In genomic region chr22:36319595-36320497, GRCh38 we compare ENCODE assay signal across 1 cellular context.
TF ChIP-seq lines count a peak whose summit lies in the region.

No MANE protein-coding gene starts in this region.

TF ChIP-seq in H1, 55 proteins besides CTCF, POLR2A, EP300 and RAD21 (continued from another document):
- no peak for TF ChIP-seq GABPA (IDR thresholded peaks at IDR 0.05; ENCODE audit: borderline replicate concordance, insufficient read depth, low read length)
